Comparison of ENCODE assay signal across 8 cellular contexts in the genomic region with DNA sequence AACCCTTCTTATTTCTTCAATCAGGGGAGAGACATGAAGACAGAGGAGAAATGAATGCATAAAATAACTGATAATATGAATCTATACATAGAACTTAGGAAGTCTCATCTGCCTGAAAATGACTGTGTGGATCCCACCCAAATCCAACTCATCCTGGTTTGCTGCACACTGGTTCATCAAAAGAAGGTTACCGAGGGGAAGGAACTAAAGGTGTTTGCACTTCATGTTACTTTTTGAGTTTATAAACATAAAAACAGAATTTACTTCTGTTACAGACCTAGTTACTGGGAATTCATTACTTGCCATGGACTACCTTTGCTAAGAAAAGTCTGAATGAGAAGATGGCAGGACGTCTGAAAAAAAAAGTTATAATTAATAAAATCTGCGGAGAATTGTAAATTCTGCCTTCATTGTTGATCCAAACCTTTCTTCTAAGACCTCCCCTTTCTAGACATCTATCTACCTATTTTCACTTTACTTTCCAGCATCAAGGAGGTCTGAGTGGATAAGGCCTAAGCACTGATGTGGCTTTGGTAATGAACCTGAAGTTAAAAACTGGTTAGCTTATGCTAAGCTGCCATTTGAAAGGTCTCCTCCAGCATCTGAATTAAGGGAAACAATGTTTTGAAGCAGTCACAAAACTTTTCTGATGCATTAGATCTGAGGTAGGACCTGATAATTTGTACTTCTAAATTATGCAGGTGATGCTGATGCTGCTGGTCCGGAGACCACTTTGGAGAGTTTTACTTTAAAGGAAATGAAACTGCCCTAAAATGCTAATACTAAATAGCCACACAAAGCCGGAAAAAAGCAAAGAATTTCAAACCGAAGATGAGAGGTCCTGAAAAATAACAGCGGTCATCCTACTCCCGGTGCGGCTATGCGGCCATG.
DNase-seq lines count a peak whose midpoint lies in the region; ATAC-seq and TF ChIP-seq lines count a peak whose summit lies in the region.

No MANE protein-coding gene starts in this region.

- no peaks in the 10 kb centered on the region for H3K27me3 ChIP-seq in BJ (ENCODE audit: control insufficient read depth, insufficient read depth, low read length)
- no peaks in the 10 kb centered on the region for H3K27me3 ChIP-seq in H7 (ENCODE audit: control insufficient read depth, insufficient read depth, low read length)
- H3K27me3 ChIP-seq in layer of hippocampus (ENCODE audit: control insufficient read depth, insufficient read depth, low read length): no peaks in the 10 kb centered on the region
- H3K27me3 ChIP-seq in upper lobe of left lung: no peaks in the 10 kb centered on the region

- H3K4me1 ChIP-seq in upper lobe of left lung: peaks cover 3 to 16% (median 15%) of the 10 kb centered on the region in 4 donors

- CTCF ChIA-PET in BJ (lab: Yijun Ruan, JAX): interaction anchor here (0.8 to 3.5 kb wide), 2 partner anchors 11 to 13 kb away, joined by 4 to 24 read pairs; a partner anchor contains a TSS

- H3K36me3 ChIP-seq in BJ (ENCODE audit: control insufficient read depth, insufficient read depth, low read length) (no peaks in the 10 kb centered on the region), H7 (replicated peaks; ENCODE audit: control insufficient read depth, insufficient read depth, low read length) (no peaks in the 10 kb centered on the region), upper lobe of left lung (no peaks in the 10 kb centered on the region)

- H3K36me3 Mint-ChIP-seq in activated naive CD4-positive, alpha-beta T cell treated with anti-CD3 and anti-CD28 coated beads, Interleukin-2, amount 50 U/mL, for 72 hours: peaks cover 11 to 23% of the 10 kb centered on the region in 2 donors

- WGBS in upper lobe of left lung, 2 donors: 16 to 18% methylated on average over 10 of the region's 10 CpGs

- no peak for ATAC-seq in activated naive CD4-positive, alpha-beta T cell treated with anti-CD3 and anti-CD28 coated beads, Interleukin-2, amount 50 U/mL, for 72 hours
- no peak for ATAC-seq in upper lobe of left lung (ENCODE audit: low FRiP score in 2 of 2)
- no peak for ATAC-seq in GM18870 (IDR thresholded peaks at IDR 0.05; ENCODE audit: unreplicated experiment)

- no peak for TF ChIP-seq CTCF in BJ (IDR thresholded peaks at IDR 0.05; ENCODE audit: insufficient read depth, low read depth, low read length)
- no peak for TF ChIP-seq CTCF in upper lobe of left lung (IDR thresholded peaks at IDR 0.05)

- H3K9me3 ChIP-seq in upper lobe of left lung: no peaks in the 10 kb centered on the region

- TF ChIP-seq EP300 in upper lobe of left lung (IDR thresholded peaks at IDR 0.05): no peak

- H3K27ac ChIP-seq in layer of hippocampus (ENCODE audit: low read depth, low read length): peak overlapping the region; percentile 74
- peak overlapping the region; percentile 94 to 99 (median 98) for H3K27ac ChIP-seq in upper lobe of left lung

- H3K9me3 Mint-ChIP-seq in activated naive CD4-positive, alpha-beta T cell treated with anti-CD3 and anti-CD28 coated beads, Interleukin-2, amount 50 U/mL, for 72 hours: no peaks in the 10 kb centered on the region

- POLR2A ChIA-PET in BJ (lab: Charles Lee): interaction anchor here (1.7 kb wide), 1 partner anchor 13 kb away, joined by 19 read pairs; a partner anchor contains a TSS

- no peak for TF ChIP-seq POLR2A in upper lobe of left lung (IDR thresholded peaks at IDR 0.05)

- DNase-seq in BJ (ENCODE audit: low read depth): no peak
- DNase-seq in H7: no peak
- no peak for DNase-seq in activated naive CD4-positive, alpha-beta T cell treated with anti-CD3 and anti-CD28 coated beads, Interleukin-2, amount 50 U/mL, for 72 hours (ENCODE audit: low spot score in 2 of 2)
- DNase-seq in upper lobe of left lung: no peak
- DNase-seq in SW 1271 (lab: John Stamatoyannopoulos, UW): no peak
- no peak for DNase-seq in SK-N-DZ (ENCODE audit: low spot score)

- peak overlapping the region; percentile 93 to 100 for H3K27ac Mint-ChIP-seq in activated naive CD4-positive, alpha-beta T cell treated with anti-CD3 and anti-CD28 coated beads, Interleukin-2, amount 50 U/mL, for 72 hours

- H3K4me3 ChIP-seq in BJ (ENCODE audit: low read depth, low read length) (peak overlapping the region; percentile 46), H7 (ENCODE audit: insufficient read depth, low read depth, low read length) (peak overlapping the region; percentile 72), upper lobe of left lung (peak overlapping the region; percentile 58 to 70 (median 62))
